Comparison of ENCODE assay signal across 22 cellular contexts in the genomic region with DNA sequence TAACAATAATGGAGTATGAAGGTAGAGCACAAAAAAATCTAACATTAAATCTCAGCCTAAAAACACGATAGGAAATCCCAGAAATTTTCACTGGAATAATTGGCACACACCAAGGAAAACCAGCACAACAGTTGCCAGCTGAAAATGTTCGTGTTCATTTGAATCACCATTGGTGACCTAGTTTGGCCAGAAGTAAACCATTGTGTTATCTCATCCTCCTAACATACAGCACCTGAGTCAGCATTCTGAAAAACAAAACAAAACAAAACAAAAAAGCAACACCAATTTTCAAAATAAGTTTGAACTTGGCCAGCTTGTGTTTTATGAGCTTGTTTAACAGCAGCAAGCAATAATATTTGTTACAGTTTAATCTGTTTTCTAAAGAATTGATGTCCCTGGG. TPM values are rescaled to one million over a fixed set of nuclear protein-coding genes. Genes with fewer than 3 reads are reported as not detected.
"Had no signal": no experiment of that assay in that cellular context is flagged by ENCODE, and none has a peak within 500 bp of the region (broad histone marks: within the 10 kb centered on the region; RNA-seq: fewer than 3 reads in every experiment).

No MANE protein-coding gene starts in this region.

- H3K4me3 ChIP-seq: breast epithelium, coronary artery, gastrocnemius medialis, neural progenitor cell, right atrium auricular region, thyroid gland had no signal

- H3K36me3 ChIP-seq: breast epithelium, gastrocnemius medialis, neural progenitor cell, right atrium auricular region, thyroid gland, WERI-Rb-1 had no signal

- H3K9ac ChIP-seq: neural progenitor cell had no signal

- H3K27me3 ChIP-seq: breast epithelium, gastrocnemius medialis, neural progenitor cell, right atrium auricular region, thyroid gland had no signal

- H3K27ac ChIP-seq: breast epithelium, coronary artery, gastrocnemius medialis, neural progenitor cell, right atrium auricular region, thyroid gland, WERI-Rb-1 had no signal

- H3K4me1 ChIP-seq: breast epithelium, neural progenitor cell, right atrium auricular region had no signal

- H3K4me2 ChIP-seq: neural progenitor cell had no signal

- ATAC-seq: activated naive CD4-positive, alpha-beta T cell treated with anti-CD3 and anti-CD28 coated beads, Interleukin-2, amount 50 U/mL, for 72 hours; activated T-helper 17 cell treated with anti-CD3 and anti-CD28 coated beads, Interleukin-2, amount 50 U/mL, for 72 hours; esophagus mucosa; gastrocnemius medialis; left ventricle myocardium superior; naive thymus-derived CD8-positive, alpha-beta T cell; T-cell had no signal

- H3K9me3 ChIP-seq: gastrocnemius medialis, thyroid gland had no signal

- FAIRE-seq: astrocyte, TTC549 had no signal

- DNase-seq: activated CD4-positive, alpha-beta T cell treated with anti-CD3 and anti-CD28 coated beads for 1 hour; activated T-cell treated with anti-CD3 and anti-CD28 coated beads, Interleukin-2, amount 50 U/mL, for 1 hour; cerebellar nuclear complex; gastrocnemius medialis; hypothalamus; left ventricle myocardium superior; mammary epithelial cell; naive thymus-derived CD8-positive, alpha-beta T cell; stimulated activated CD4-positive, alpha-beta T cell treated with anti-CD3 and anti-CD28 coated beads, Interleukin-4, amount 100 ng/mL, for 24 hours; stimulated activated naive CD4-positive, alpha-beta T cell treated with Interleukin-2 at 50 U/mL for 16 hours; T-cell; thyroid gland; WERI-Rb-1 had no signal

RNA-seq across cellular contexts. Expression of gene UCHL1, which starts 41.1 kb away (rescaled TPM):
- polyA plus RNA-seq: naive thymus-derived CD8-positive, alpha-beta T cell had no signal
